ENCODE assay signal across 22 cellular contexts in the genomic region with DNA sequence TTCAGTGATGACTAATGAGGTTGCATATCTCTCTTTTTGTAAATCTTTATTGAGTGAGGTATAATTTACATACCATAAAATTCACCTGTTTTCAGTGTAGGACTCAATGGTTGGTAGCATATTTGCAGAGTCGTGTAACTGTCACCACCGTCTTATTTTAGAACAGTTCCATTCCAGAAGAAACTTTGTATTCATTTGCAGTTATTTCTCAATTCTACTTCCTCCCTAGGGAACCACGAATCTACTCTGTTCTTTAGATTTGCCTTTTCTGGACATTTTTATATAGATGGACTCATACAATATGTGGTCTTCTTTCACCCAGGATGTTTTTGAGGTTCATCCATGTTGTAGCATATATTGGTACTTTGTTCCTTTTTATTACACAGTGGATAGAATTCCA.
"Had no signal": no experiment of that assay in that cellular context is flagged by ENCODE, and none has a peak within 500 bp of the region (broad histone marks: within the 10 kb centered on the region; RNA-seq: fewer than 3 reads in every experiment).

No MANE protein-coding gene starts in this region.

- DNase-seq: activated CD4-positive, alpha-beta T cell treated with anti-CD3 and anti-CD28 coated beads, Interleukin-2, amount 50 U/mL, for 4 hours; activated CD8-positive, alpha-beta memory T cell treated with anti-CD3 and anti-CD28 coated beads for 24 hours; activated CD8-positive, alpha-beta memory T cell treated with anti-CD3 and anti-CD28 coated beads, Interleukin-2, amount 50 U/mL, for 4 hours; activated naive CD4-positive, alpha-beta T cell; activated T-cell treated with anti-CD3 and anti-CD28 coated beads, Interleukin-2, amount 50 U/mL, for 4 hours; effector memory CD8-positive, alpha-beta T cell; hypothalamus; left ventricle myocardium superior; mammary epithelial cell; naive thymus-derived CD8-positive, alpha-beta T cell; posterior cingulate gyrus; stimulated activated CD4-positive, alpha-beta T cell treated with anti-CD3 and anti-CD28 coated beads, Interleukin-4, amount 100 ng/mL, for 24 hours; stimulated activated naive CD8-positive, alpha-beta T cell treated with anti-CD3 and anti-CD28 coated beads, Interleukin-15, Interleukin-2, amounts not matched to agents 100 U/mL and 50 U/mL, for 24 hours; T-helper 9 cell; upper lobe of left lung had no signal

- H3K27me3 ChIP-seq: neural progenitor cell, upper lobe of left lung had no signal

- H3K27me3 Mint-ChIP-seq: activated naive CD8-positive, alpha-beta T cell; central memory CD8-positive, alpha-beta T cell; effector memory CD8-positive, alpha-beta T cell; naive thymus-derived CD8-positive, alpha-beta T cell had no signal

- H3K4me1 ChIP-seq: neural progenitor cell had no signal

- H3K36me3 ChIP-seq: neural progenitor cell, upper lobe of left lung had no signal

- H3K4me3 ChIP-seq: neural progenitor cell, upper lobe of left lung had no signal

- H3K27ac ChIP-seq: neural progenitor cell, upper lobe of left lung had no signal

- H3K9me3 ChIP-seq: upper lobe of left lung had no signal

- H3K9me3 Mint-ChIP-seq: activated T-cell treated with anti-CD3 and anti-CD28 coated beads, Interleukin-2, amount 50 U/mL, for 4 hours; activated T-helper 2 cell treated with anti-CD3 and anti-CD28 coated beads, Interferon-gamma antibody, Interleukin-2, Interleukin-4, amounts not matched to agents 10 μg/mL and 5 μg/mL and 100 μg/mL, durations not matched to agents 14 hours and 24 hours and 36 hours; central memory CD8-positive, alpha-beta T cell; effector memory CD8-positive, alpha-beta T cell; naive thymus-derived CD8-positive, alpha-beta T cell; neural progenitor cell; WTC11 had no signal

- ATAC-seq: activated T-cell treated with anti-CD3 and anti-CD28 coated beads, Interleukin-2, amount 50 U/mL, for 4 hours; effector memory CD8-positive, alpha-beta T cell; esophagus mucosa; left ventricle myocardium superior; naive thymus-derived CD8-positive, alpha-beta T cell; stimulated activated naive CD8-positive, alpha-beta T cell treated with anti-CD3 and anti-CD28 coated beads, Interleukin-15, Interleukin-2, amounts not matched to agents 100 U/mL and 50 U/mL, for 24 hours; WTC11 had no signal

- H3K4me3 Mint-ChIP-seq: activated naive CD8-positive, alpha-beta T cell; activated T-cell treated with anti-CD3 and anti-CD28 coated beads, Interleukin-2, amount 50 U/mL, for 4 hours; central memory CD8-positive, alpha-beta T cell; effector memory CD8-positive, alpha-beta T cell; mesothelial cell of epicardium; neural progenitor cell; WTC11 had no signal

- H3K36me3 Mint-ChIP-seq: WTC11 had no signal

- H3K27ac Mint-ChIP-seq: activated naive CD8-positive, alpha-beta T cell; activated T-helper 2 cell treated with anti-CD3 and anti-CD28 coated beads, Interferon-gamma antibody, Interleukin-2, Interleukin-4, amounts not matched to agents 10 μg/mL and 5 μg/mL and 100 μg/mL, durations not matched to agents 14 hours and 24 hours and 36 hours; effector memory CD8-positive, alpha-beta T cell; mesothelial cell of epicardium; neural progenitor cell; WTC11 had no signal
